ENCODE assay signal across 8 cellular contexts in genomic region chr6:106084973-106085686, GRCh38. TPM values are rescaled to one million over a fixed set of nuclear protein-coding genes. Genes with fewer than 3 reads are reported as not detected.
DNase-seq lines count a peak whose midpoint lies in the region; ATAC-seq and TF ChIP-seq lines count a peak whose summit lies in the region.

No MANE protein-coding gene starts in this region.

- intact Hi-C loops in heart right ventricle (cut with DNase I) (loop anchor here in 7 of 10 donors (5.0 to 10.0 kb wide), 10 partner anchors 90 to 603 kb away; partner anchors contain the start of gene ATG5 (in 1 of the 7)), Right ventricle myocardium inferior (cut with DNase I) (loop anchor here (5.0 to 10.0 kb wide), 2 partner anchors 93 to 350 kb away; no protein-coding TSS in a partner anchor)

- H3K27ac ChIP-seq in heart right ventricle (peak overlapping the region in 8 of 10 donors; percentile 60 to 91 (median 70)), urinary bladder (ENCODE audit: low read depth) (peak overlapping the region; percentile 27)

- H3K4me1 ChIP-seq in heart right ventricle (peaks cover 0 to 68% (median 20%) of the 10 kb centered on the region in 9 donors), urinary bladder (ENCODE audit: insufficient read depth) (no peaks in the 10 kb centered on the region)

- H3K36me3 Mint-ChIP-seq in activated naive CD8-positive, alpha-beta T cell, result no peaks in the 10 kb centered on the region

- ATAC-seq in heart right ventricle (peak in 3 of 8 donors; percentile 23 to 28 (median 26)), Right ventricle myocardium inferior (no peak), HG02840 (IDR thresholded peaks at IDR 0.05; ENCODE audit: low FRiP score, unreplicated experiment) (no peak), HG02610 (IDR thresholded peaks at IDR 0.05; ENCODE audit: unreplicated experiment) (no peak), GM21786 (IDR thresholded peaks at IDR 0.05; ENCODE audit: unreplicated experiment) (no peak)

- H3K27me3 Mint-ChIP-seq in activated naive CD8-positive, alpha-beta T cell, result peaks cover 30% of the 10 kb centered on the region

- peak overlapping the region; percentile 83 for H3K4me3 Mint-ChIP-seq in activated naive CD8-positive, alpha-beta T cell

- no peaks in the 10 kb centered on the region for H3K36me3 ChIP-seq in heart right ventricle
- no peaks in the 10 kb centered on the region for H3K36me3 ChIP-seq in urinary bladder (ENCODE audit: insufficient read depth)

- H3K9me3 ChIP-seq in heart right ventricle, result no peaks in the 10 kb centered on the region

- H3K9me3 Mint-ChIP-seq in activated naive CD8-positive, alpha-beta T cell (ENCODE audit: low read depth), result no peaks in the 10 kb centered on the region

- H3K4me3 ChIP-seq in heart right ventricle, result peak overlapping the region in 6 of 10 donors; percentile 53 to 69 (median 62)
- peak overlapping the region; percentile 63 for H3K4me3 ChIP-seq in urinary bladder (ENCODE audit: low read depth, low read length)

- DNase-seq in heart right ventricle (no peak), Right ventricle myocardium inferior (ENCODE audit: missing footprints) (no peak), iris pigment epithelial cell (ENCODE audit: low read depth) (peak; percentile 31)

- peaks cover 0 to 66% (median 46%) of the 10 kb centered on the region in 7 donors for H3K27me3 ChIP-seq in heart right ventricle

- WGBS in heart right ventricle, 2 donors, result 28 to 36% methylated on average over 7 of the region's 7 CpGs
- WGBS in urinary bladder, result 21% methylated on average over 7 of the region's 7 CpGs

- TF ChIP-seq CTCF in heart right ventricle (IDR thresholded peaks at IDR 0.05), result no peak

- peaks cover 63% of the 10 kb centered on the region for H3K4me1 Mint-ChIP-seq in activated naive CD8-positive, alpha-beta T cell (ENCODE audit: low read depth)

- no peak overlapping the region for H3K27ac Mint-ChIP-seq in activated naive CD8-positive, alpha-beta T cell

RNA-seq across cellular contexts. Expression of gene PRDM1, which starts 1.0 kb away (rescaled TPM):
- total RNA-seq in heart right ventricle, result 10 to 100 TPM in 1 of 10 donors, 1 to 10 TPM in 8, under 1 TPM in 1; 0.47 to 11.2 (median 2.1) TPM
- polyA plus RNA-seq in heart right ventricle, result under 1 TPM; 0.32 to 0.73 TPM
- total RNA-seq in Right ventricle myocardium inferior, result 0.87 TPM
- 5.0 TPM for total RNA-seq in urinary bladder
- 3.7 TPM for polyA plus RNA-seq in urinary bladder
